Comparison of ENCODE assay signal across 1 cellular context in the genomic region with DNA sequence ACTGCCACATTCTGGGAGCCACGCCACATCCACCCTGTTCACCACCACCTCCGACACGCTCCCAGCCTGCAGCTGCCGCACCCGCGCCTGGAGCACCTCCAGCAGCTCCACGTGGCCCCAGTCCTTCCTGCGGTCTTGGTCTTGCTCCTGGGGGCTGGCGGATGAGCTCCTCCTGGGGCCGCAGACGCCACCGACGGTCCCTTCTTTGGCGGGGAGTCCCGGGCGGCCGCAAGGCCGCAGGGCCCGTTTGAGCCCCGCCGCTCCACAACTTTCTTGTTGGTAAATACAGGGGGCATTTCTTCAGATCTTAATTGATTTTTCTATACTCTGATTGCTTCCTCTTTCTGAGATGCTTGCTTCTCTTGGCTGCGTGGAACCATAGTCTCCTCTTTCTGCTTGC.
TF ChIP-seq lines count a peak whose summit lies in the region.

No MANE protein-coding gene starts in this region.

TF ChIP-seq in HepG2, 621 proteins besides CTCF, POLR2A, EP300 and RAD21 (continued from another document):
- no peak for TF ChIP-seq PBX2 (CRISPR knock-in tag; IDR thresholded peaks at IDR 0.05)
- TF ChIP-seq ZNF562 (CRISPR knock-in tag; IDR thresholded peaks at IDR 0.05; ENCODE audit: borderline replicate concordance) = no peak
- TF ChIP-seq FOXP4 (CRISPR knock-in tag; IDR thresholded peaks at IDR 0.05) = no peak
- TF ChIP-seq CENPT (CRISPR knock-in tag; IDR thresholded peaks at IDR 0.05; ENCODE audit: low read depth) = no peak
- TF ChIP-seq, protein P1, sequence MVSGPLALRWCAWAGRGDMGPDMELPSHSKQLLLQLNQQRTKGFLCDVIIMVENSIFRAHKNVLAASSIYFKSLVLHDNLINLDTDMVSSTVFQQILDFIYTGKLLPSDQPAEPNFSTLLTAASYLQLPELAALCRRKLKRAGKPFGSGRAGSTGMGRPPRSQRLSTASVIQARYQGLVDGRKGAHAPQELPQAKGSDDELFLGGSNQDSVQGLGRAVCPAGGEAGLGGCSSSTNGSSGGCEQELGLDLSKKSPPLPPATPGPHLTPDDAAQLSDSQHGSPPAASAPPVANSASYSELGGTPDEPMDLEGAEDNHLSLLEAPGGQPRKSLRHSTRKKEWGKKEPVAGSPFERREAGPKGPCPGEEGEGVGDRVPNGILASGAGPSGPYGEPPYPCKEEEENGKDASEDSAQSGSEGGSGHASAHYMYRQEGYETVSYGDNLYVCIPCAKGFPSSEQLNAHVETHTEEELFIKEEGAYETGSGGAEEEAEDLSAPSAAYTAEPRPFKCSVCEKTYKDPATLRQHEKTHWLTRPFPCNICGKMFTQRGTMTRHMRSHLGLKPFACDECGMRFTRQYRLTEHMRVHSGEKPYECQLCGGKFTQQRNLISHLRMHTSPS (CRISPR knock-in tag; IDR thresholded peaks at IDR 0.05; ENCODE audit: low read depth) = no peak
- TF ChIP-seq ZNF816 (CRISPR knock-in tag; IDR thresholded peaks at IDR 0.05; ENCODE audit: borderline replicate concordance) = no peak
- TF ChIP-seq ATF6 (CRISPR knock-in tag; conservative IDR thresholded peaks at IDR 0.05) = no peak
- TF ChIP-seq, protein P2, sequence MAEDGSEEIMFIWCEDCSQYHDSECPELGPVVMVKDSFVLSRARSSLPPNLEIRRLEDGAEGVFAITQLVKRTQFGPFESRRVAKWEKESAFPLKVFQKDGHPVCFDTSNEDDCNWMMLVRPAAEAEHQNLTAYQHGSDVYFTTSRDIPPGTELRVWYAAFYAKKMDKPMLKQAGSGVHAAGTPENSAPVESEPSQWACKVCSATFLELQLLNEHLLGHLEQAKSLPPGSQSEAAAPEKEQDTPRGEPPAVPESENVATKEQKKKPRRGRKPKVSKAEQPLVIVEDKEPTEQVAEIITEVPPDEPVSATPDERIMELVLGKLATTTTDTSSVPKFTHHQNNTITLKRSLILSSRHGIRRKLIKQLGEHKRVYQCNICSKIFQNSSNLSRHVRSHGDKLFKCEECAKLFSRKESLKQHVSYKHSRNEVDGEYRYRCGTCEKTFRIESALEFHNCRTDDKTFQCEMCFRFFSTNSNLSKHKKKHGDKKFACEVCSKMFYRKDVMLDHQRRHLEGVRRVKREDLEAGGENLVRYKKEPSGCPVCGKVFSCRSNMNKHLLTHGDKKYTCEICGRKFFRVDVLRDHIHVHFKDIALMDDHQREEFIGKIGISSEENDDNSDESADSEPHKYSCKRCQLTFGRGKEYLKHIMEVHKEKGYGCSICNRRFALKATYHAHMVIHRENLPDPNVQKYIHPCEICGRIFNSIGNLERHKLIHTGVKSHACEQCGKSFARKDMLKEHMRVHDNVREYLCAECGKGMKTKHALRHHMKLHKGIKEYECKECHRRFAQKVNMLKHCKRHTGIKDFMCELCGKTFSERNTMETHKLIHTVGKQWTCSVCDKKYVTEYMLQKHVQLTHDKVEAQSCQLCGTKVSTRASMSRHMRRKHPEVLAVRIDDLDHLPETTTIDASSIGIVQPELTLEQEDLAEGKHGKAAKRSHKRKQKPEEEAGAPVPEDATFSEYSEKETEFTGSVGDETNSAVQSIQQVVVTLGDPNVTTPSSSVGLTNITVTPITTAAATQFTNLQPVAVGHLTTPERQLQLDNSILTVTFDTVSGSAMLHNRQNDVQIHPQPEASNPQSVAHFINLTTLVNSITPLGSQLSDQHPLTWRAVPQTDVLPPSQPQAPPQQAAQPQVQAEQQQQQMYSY (CRISPR knock-in tag; IDR thresholded peaks at IDR 0.05) = no peak
- TF ChIP-seq POLR2G (IDR thresholded peaks at IDR 0.05; ENCODE audit: low read depth, low read length) = no peak
- TF ChIP-seq, protein P3, sequence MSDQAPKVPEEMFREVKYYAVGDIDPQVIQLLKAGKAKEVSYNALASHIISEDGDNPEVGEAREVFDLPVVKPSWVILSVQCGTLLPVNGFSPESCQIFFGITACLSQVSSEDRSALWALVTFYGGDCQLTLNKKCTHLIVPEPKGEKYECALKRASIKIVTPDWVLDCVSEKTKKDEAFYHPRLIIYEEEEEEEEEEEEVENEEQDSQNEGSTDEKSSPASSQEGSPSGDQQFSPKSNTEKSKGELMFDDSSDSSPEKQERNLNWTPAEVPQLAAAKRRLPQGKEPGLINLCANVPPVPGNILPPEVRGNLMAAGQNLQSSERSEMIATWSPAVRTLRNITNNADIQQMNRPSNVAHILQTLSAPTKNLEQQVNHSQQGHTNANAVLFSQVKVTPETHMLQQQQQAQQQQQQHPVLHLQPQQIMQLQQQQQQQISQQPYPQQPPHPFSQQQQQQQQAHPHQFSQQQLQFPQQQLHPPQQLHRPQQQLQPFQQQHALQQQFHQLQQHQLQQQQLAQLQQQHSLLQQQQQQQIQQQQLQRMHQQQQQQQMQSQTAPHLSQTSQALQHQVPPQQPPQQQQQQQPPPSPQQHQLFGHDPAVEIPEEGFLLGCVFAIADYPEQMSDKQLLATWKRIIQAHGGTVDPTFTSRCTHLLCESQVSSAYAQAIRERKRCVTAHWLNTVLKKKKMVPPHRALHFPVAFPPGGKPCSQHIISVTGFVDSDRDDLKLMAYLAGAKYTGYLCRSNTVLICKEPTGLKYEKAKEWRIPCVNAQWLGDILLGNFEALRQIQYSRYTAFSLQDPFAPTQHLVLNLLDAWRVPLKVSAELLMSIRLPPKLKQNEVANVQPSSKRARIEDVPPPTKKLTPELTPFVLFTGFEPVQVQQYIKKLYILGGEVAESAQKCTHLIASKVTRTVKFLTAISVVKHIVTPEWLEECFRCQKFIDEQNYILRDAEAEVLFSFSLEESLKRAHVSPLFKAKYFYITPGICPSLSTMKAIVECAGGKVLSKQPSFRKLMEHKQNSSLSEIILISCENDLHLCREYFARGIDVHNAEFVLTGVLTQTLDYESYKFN (CRISPR knock-in tag; conservative IDR thresholded peaks at IDR 0.05) = no peak
- no peak for TF ChIP-seq ZNF263 (CRISPR knock-in tag; IDR thresholded peaks at IDR 0.05)
- no peak for TF ChIP-seq SIN3A (IDR thresholded peaks at IDR 0.05; ENCODE audit: borderline replicate concordance, low read depth, low read length)
